28 cellular contexts compared by ENCODE assay signal in genomic region chr6:45618259-45618658, GRCh38.
"Had no signal": no experiment of that assay in that cellular context is flagged by ENCODE, and none has a peak within 500 bp of the region (broad histone marks: within the 10 kb centered on the region; RNA-seq: fewer than 3 reads in every experiment).

No MANE protein-coding gene starts in this region.

- H3K27ac ChIP-seq: body of pancreas, cardiac muscle cell, colonic mucosa, VCaP had no signal

- H3K27ac Mint-ChIP-seq: activated CD4-positive, alpha-beta memory T cell treated with anti-CD3 and anti-CD28 coated beads for 36 hours; activated CD8-positive, alpha-beta memory T cell treated with anti-CD3 and anti-CD28 coated beads, Interleukin-2, amount 10 ng/mL, durations not matched to agents 7 days and 5 days; activated naive CD4-positive, alpha-beta T cell treated with anti-CD3 and anti-CD28 coated beads, Interleukin-2, amount 10 ng/mL, durations not matched to agents 7 days and 5 days; activated naive CD4-positive, alpha-beta T cell treated with anti-CD3 and anti-CD28 coated beads, Interleukin-2, amount 50 U/mL, for 72 hours; activated naive CD8-positive, alpha-beta T cell treated with anti-CD3 and anti-CD28 coated beads, Interleukin-2, amount 10 ng/mL, durations not matched to agents 7 days and 5 days; activated T-helper 1 cell treated with anti-CD3 and anti-CD28 coated beads, Interleukin-12 subunit alpha, Interleukin-12 subunit beta, Interleukin-2, Interleukin-4 antibody, amounts not matched to agents 30 ng/mL and 10 ng/mL and 1 ng/mL, durations not matched to agents 14 hours and 24 hours and 36 hours; WTC11 had no signal

- H3K9me3 Mint-ChIP-seq: activated CD4-positive, alpha-beta memory T cell treated with anti-CD3 and anti-CD28 coated beads for 36 hours; activated naive CD4-positive, alpha-beta T cell treated with anti-CD3 and anti-CD28 coated beads, Interleukin-2, amount 10 ng/mL, durations not matched to agents 7 days and 5 days; WTC11 had no signal

- DNase-seq: activated CD4-positive, alpha-beta memory T cell treated with anti-CD3 and anti-CD28 coated beads for 36 hours; activated CD4-positive, alpha-beta T cell treated with anti-CD3 and anti-CD28 coated beads for 1 hour; activated CD4-positive, alpha-beta T cell treated with anti-CD3 and anti-CD28 coated beads for 4 hours; activated CD8-positive, alpha-beta memory T cell treated with anti-CD3 and anti-CD28 coated beads, Interleukin-2, amount 10 ng/mL, durations not matched to agents 7 days and 5 days; activated CD8-positive, alpha-beta memory T cell treated with anti-CD3 and anti-CD28 coated beads, Interleukin-2, amount 50 U/mL, for 4 hours; activated gamma-delta T cell; activated naive CD4-positive, alpha-beta T cell; activated naive CD4-positive, alpha-beta T cell treated with anti-CD3 and anti-CD28 coated beads, Interleukin-2, amount 10 ng/mL, durations not matched to agents 7 days and 5 days; activated naive CD8-positive, alpha-beta T cell treated with anti-CD3 and anti-CD28 coated beads, Interleukin-2, amount 10 ng/mL, durations not matched to agents 7 days and 5 days; activated T-cell treated with anti-CD3 and anti-CD28 coated beads, Interleukin-2, amount 50 U/mL, for 1 hour; activated T-cell treated with anti-CD3 and anti-CD28 coated beads, Interleukin-2, amount 50 U/mL, for 48 hours; body of pancreas; central memory CD4-positive, alpha-beta T cell; cerebellar nuclear complex; colonic mucosa; effector CD8-positive, alpha-beta T cell; foreskin fibroblast; head of caudate nucleus; T-helper 2 cell had no signal

- H3K9me3 ChIP-seq: body of pancreas, colonic mucosa had no signal

- ATAC-seq: activated CD8-positive, alpha-beta memory T cell treated with anti-CD3 and anti-CD28 coated beads, Interleukin-2, amount 10 ng/mL, durations not matched to agents 7 days and 5 days; activated naive CD4-positive, alpha-beta T cell treated with anti-CD3 and anti-CD28 coated beads, Interleukin-2, amount 50 U/mL, for 72 hours; body of pancreas had no signal

- H3K36me3 Mint-ChIP-seq: activated CD4-positive, alpha-beta memory T cell treated with anti-CD3 and anti-CD28 coated beads for 36 hours; activated naive CD4-positive, alpha-beta T cell treated with anti-CD3 and anti-CD28 coated beads, Interleukin-2, amount 10 ng/mL, durations not matched to agents 7 days and 5 days; activated naive CD8-positive, alpha-beta T cell treated with anti-CD3 and anti-CD28 coated beads, Interleukin-2, amount 10 ng/mL, durations not matched to agents 7 days and 5 days; WTC11 had no signal

- H3K27me3 Mint-ChIP-seq: activated CD4-positive, alpha-beta memory T cell treated with anti-CD3 and anti-CD28 coated beads for 36 hours; activated CD8-positive, alpha-beta memory T cell treated with anti-CD3 and anti-CD28 coated beads, Interleukin-2, amount 10 ng/mL, durations not matched to agents 7 days and 5 days; activated naive CD4-positive, alpha-beta T cell treated with anti-CD3 and anti-CD28 coated beads, Interleukin-2, amount 10 ng/mL, durations not matched to agents 7 days and 5 days; activated naive CD8-positive, alpha-beta T cell treated with anti-CD3 and anti-CD28 coated beads, Interleukin-2, amount 10 ng/mL, durations not matched to agents 7 days and 5 days had no signal

- H3K4me3 Mint-ChIP-seq: activated CD4-positive, alpha-beta memory T cell treated with anti-CD3 and anti-CD28 coated beads for 36 hours; activated CD8-positive, alpha-beta memory T cell treated with anti-CD3 and anti-CD28 coated beads, Interleukin-2, amount 10 ng/mL, durations not matched to agents 7 days and 5 days; activated naive CD4-positive, alpha-beta T cell treated with anti-CD3 and anti-CD28 coated beads, Interleukin-2, amount 10 ng/mL, durations not matched to agents 7 days and 5 days; activated naive CD8-positive, alpha-beta T cell treated with anti-CD3 and anti-CD28 coated beads, Interleukin-2, amount 10 ng/mL, durations not matched to agents 7 days and 5 days; activated T-helper 1 cell treated with anti-CD3 and anti-CD28 coated beads, Interleukin-12 subunit alpha, Interleukin-12 subunit beta, Interleukin-2, Interleukin-4 antibody, amounts not matched to agents 30 ng/mL and 10 ng/mL and 1 ng/mL, durations not matched to agents 14 hours and 24 hours and 36 hours; WTC11 had no signal

- FAIRE-seq: endometrium, endothelial cell of umbilical vein, frontal cortex, TTC549 had no signal

- H3K36me3 ChIP-seq: cardiac muscle cell, colonic mucosa had no signal

- H3K4me3 ChIP-seq: body of pancreas, cardiac muscle cell, colonic mucosa had no signal

- H3K27me3 ChIP-seq: body of pancreas, cardiac muscle cell, colonic mucosa had no signal

- H3K4me1 ChIP-seq: body of pancreas, colonic mucosa had no signal
